Comparison of ENCODE assay signal across 11 cellular contexts in genomic region chr6:56850618-56851017, GRCh38.
DNase-seq lines count a peak whose midpoint lies in the region; ATAC-seq and TF ChIP-seq lines count a peak whose summit lies in the region.
"Had no signal": no experiment of that assay in that cellular context is flagged by ENCODE, and none has a peak within 500 bp of the region (broad histone marks: within the 10 kb centered on the region; RNA-seq: fewer than 3 reads in every experiment).

No MANE protein-coding gene starts in this region.

- DNase-seq in heart left ventricle, result no peak
- DNase-seq in pons (ENCODE audit: low spot score), result peak; percentile 64
- DNase-seq in NCI-H345 treated with DMSO at 0.1 percent for 48 hours (lab: John Stamatoyannopoulos, UW; ENCODE audit: unreplicated experiment), result no peak
- DNase-seq: activated naive CD8-positive, alpha-beta T cell treated with anti-CD3 and anti-CD28 coated beads, Interleukin-2, amount 10 ng/mL, durations not matched to agents 7 days and 5 days; DND-41; GOT3 had no signal

- H3K27ac ChIP-seq in BLaER1 treated with 17β-estradiol and CSF1 and Interleukin-3, amounts not matched to agents 10 nM and 100 nM, result no peak overlapping the region
- peak overlapping the region in 4 of 12 donors; percentile 23 to 74 (median 64) for H3K27ac ChIP-seq in heart left ventricle

- intact Hi-C loops in heart left ventricle (cut with DNase I), result loop anchor here (1.0 to 10.0 kb wide), 12 partner anchors 83 to 496 kb away; partner anchors contain the start of gene DST (in 1 of the 10)

- TF ChIP-seq CTCF in WI38 (IDR thresholded peaks at IDR 0.05; ENCODE audit: low read depth, low read length) (no peak), heart left ventricle (IDR thresholded peaks at IDR 0.05) (no peak)

- ATAC-seq in heart left ventricle, result no peak
- ATAC-seq in HG03139 (IDR thresholded peaks at IDR 0.05; ENCODE audit: unreplicated experiment), result no peak
- ATAC-seq in HG03460 (IDR thresholded peaks at IDR 0.05; ENCODE audit: unreplicated experiment), result no peak
- no peak for ATAC-seq in HG03280 (IDR thresholded peaks at IDR 0.05; ENCODE audit: unreplicated experiment)

- peak overlapping the region; percentile 52 to 84 (median 73) for H3K4me2 ChIP-seq in BLaER1 treated with 17β-estradiol and CSF1 and Interleukin-3, amounts not matched to agents 10 nM and 100 nM

- H3K9ac ChIP-seq in BLaER1 treated with 17β-estradiol and CSF1 and Interleukin-3, amounts not matched to agents 10 nM and 100 nM, result peak overlapping the region in 1 of 11 experiments; percentile 59; a peak in 1 of 22 replicates

- no peak for TF ChIP-seq POLR2A in heart left ventricle (IDR thresholded peaks at IDR 0.05)

- peak overlapping the region in 3 of 10 experiments; percentile 48 to 60 (median 53); a peak in 4 of 20 replicates for H3K4me3 ChIP-seq in BLaER1 treated with 17β-estradiol and CSF1 and Interleukin-3, amounts not matched to agents 10 nM and 100 nM
- H3K4me3 ChIP-seq in WI38 (ENCODE audit: low read depth, low read length), result peak overlapping the region; percentile 86
- peak overlapping the region in 11 of 12 donors; percentile 26 to 75 (median 56) for H3K4me3 ChIP-seq in heart left ventricle

- H3K4me1 ChIP-seq in BLaER1 treated with 17β-estradiol and CSF1 and Interleukin-3, amounts not matched to agents 10 nM and 100 nM, result peaks cover 8 to 28% (median 23%) of the 10 kb centered on the region in 10 experiments; a peak in 19 of 20 replicates
- H3K4me1 ChIP-seq in heart left ventricle, result peaks cover 0 to 29% (median 14%) of the 10 kb centered on the region in 12 donors

- 56 to 64% (median 61%) methylated on average over 4 of the region's 4 CpGs for WGBS in heart left ventricle, 4 donors

- no peaks in the 10 kb centered on the region for H4K20me1 ChIP-seq in BLaER1 treated with 17β-estradiol and CSF1 and Interleukin-3, amounts not matched to agents 10 nM and 100 nM

- no peaks in the 10 kb centered on the region for H3K36me3 ChIP-seq in BLaER1 treated with 17β-estradiol and CSF1 and Interleukin-3, amounts not matched to agents 10 nM and 100 nM
- H3K36me3 ChIP-seq in heart left ventricle, result no peaks in the 10 kb centered on the region

- H3K27me3 ChIP-seq in BLaER1 treated with 17β-estradiol and CSF1 and Interleukin-3, amounts not matched to agents 10 nM and 100 nM, result no peaks in the 10 kb centered on the region
- no peaks in the 10 kb centered on the region for H3K27me3 ChIP-seq in heart left ventricle

- H3K9me3 ChIP-seq in BLaER1 treated with 17β-estradiol and CSF1 and Interleukin-3, amounts not matched to agents 10 nM and 100 nM (replicated peaks in 1 of 11), result no peaks in the 10 kb centered on the region
- no peaks in the 10 kb centered on the region for H3K9me3 ChIP-seq in heart left ventricle
